Comparison of ENCODE assay signal across 8 cellular contexts in the genomic region with DNA sequence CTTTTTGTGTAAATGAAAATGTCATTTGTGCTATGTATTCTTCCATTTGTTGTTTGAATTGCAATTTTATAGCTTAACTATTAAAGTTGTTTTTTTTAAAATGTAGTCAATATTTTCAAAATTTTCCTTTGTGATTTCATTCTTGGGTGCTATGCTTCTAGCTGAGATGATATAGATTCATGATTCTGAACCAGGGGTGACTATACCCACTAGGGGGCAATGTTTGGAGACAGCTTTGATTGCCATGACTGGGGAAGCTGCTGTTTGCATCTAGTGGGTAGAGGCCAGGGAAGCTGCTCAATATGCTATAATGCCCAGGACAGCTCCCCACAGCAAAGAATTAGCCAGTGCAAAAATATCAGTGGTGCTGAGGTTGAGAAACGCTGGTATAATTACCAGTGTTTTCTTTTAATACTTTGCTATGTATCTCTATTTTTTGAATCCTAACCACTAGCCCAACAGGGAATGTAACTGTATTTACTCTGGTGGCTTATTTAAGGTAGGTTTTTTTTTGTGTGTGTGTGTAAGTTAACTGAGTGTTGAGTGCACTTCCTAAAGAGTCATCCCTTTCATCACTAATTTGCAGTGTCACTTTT.
DNase-seq lines count a peak whose midpoint lies in the region; ATAC-seq, FAIRE-seq and TF ChIP-seq lines count a peak whose summit lies in the region.

No MANE protein-coding gene starts in this region.

- H3K27me3 Mint-ChIP-seq in osteocyte (ENCODE audit: unreplicated experiment), result peaks cover 7% of the 10 kb centered on the region

- POLR2A ChIA-PET in A549 (lab: Yijun Ruan, JAX), result interaction anchor here (1.8 kb wide), 1 partner anchor 181 kb away, joined by 19 read pairs; the partner anchor contains the start of gene GAREM1

- H3K27me3 ChIP-seq in fibroblast of lung (ENCODE audit: control insufficient read depth, insufficient read depth, low read length), result no peaks in the 10 kb centered on the region

- CTCF ChIA-PET in A549 (lab: Yijun Ruan, JAX), result interaction anchor here (0.6 to 3.3 kb wide), 18 partner anchors 9 to 257 kb away, joined by 3 to 34 read pairs (median 4); partner anchors contain the start of gene GAREM1

- H3K9ac ChIP-seq in fibroblast of lung (ENCODE audit: insufficient read depth, low read length), result no peak overlapping the region

- 0% methylated on average over 1 of the region's 1 CpG for WGBS in A549 (ENCODE audit: missing lambda C conversion rate)

- H2AFZ ChIP-seq in fibroblast of lung (ENCODE audit: low read length), result no peak overlapping the region

- H3K9me3 ChIP-seq in A549, result no peaks in the 10 kb centered on the region
- H3K9me3 ChIP-seq in fibroblast of lung (ENCODE audit: control insufficient read depth, insufficient read depth, low read depth, low read length), result no peaks in the 10 kb centered on the region

- peak; percentile 57 to 66 for TF ChIP-seq RAD21 in A549 (conservative IDR thresholded peaks at IDR 0.05 in 1 of 2, IDR thresholded peaks at IDR 0.05 in 1 of 2)

- H4K20me1 ChIP-seq in fibroblast of lung (ENCODE audit: control insufficient read depth, extremely low read depth, insufficient read depth, low read length), result no peaks in the 10 kb centered on the region

- H3K36me3 ChIP-seq in fibroblast of lung (ENCODE audit: control insufficient read depth, insufficient read depth, low read length), result no peaks in the 10 kb centered on the region

- DNase-seq in A549 (ENCODE audit: low read depth in 1 of 2, low spot score in 1 of 2) (peak; percentile 31 to 58), NCI-H187 (lab: John Stamatoyannopoulos, UW) (peak; percentile 4 to 13), T1000 (lab: John Stamatoyannopoulos, UW) (peak; percentile 4), fibroblast of lung (ENCODE audit: low read depth in 2 of 2) (peak; percentile 51 to 82), osteocyte (ENCODE audit: extremely low spot score, unreplicated experiment) (no peak)

- H3K27ac Mint-ChIP-seq in osteocyte (ENCODE audit: unreplicated experiment), result no peak overlapping the region

- no peak overlapping the region for H3K27ac ChIP-seq in A549
- H3K27ac ChIP-seq in fibroblast of lung (ENCODE audit: insufficient read depth, low read length), result no peak overlapping the region

- H3K4me1 ChIP-seq in A549, result no peaks in the 10 kb centered on the region
- H3K4me1 ChIP-seq in fibroblast of lung (ENCODE audit: control insufficient read depth, extremely low read depth, insufficient read depth, low read length), result no peaks in the 10 kb centered on the region

- H3K4me3 ChIP-seq in A549 (no peak overlapping the region), fibroblast of lung (replicated peaks in 1 of 4; ENCODE audit: control extremely low read depth in 1 of 4, insufficient read depth in 1 of 4, low read depth in 3 of 4, low read length in 4 of 4) (no peak overlapping the region)

- H3K36me3 Mint-ChIP-seq in osteocyte (ENCODE audit: unreplicated experiment), result no peaks in the 10 kb centered on the region

- no peaks in the 10 kb centered on the region for H3K79me2 ChIP-seq in fibroblast of lung (ENCODE audit: control insufficient read depth, insufficient read depth, low read length)

- TF ChIP-seq EP300 in A549 (IDR thresholded peaks at IDR 0.05), result no peak

- no peak for FAIRE-seq in A549 (lab: Jason Lieb, UNC)

- no peaks in the 10 kb centered on the region for H3K4me1 Mint-ChIP-seq in osteocyte (ENCODE audit: unreplicated experiment)

- no peak overlapping the region for H3K4me3 Mint-ChIP-seq in osteocyte (ENCODE audit: unreplicated experiment)

- TF ChIP-seq CTCF in A549 (IDR thresholded peaks at IDR 0.05), result peak; percentile 65
- TF ChIP-seq CTCF in GM12874 (IDR thresholded peaks at IDR 0.05; ENCODE audit: insufficient read depth, low read depth, low read length), result peak; percentile 64
- TF ChIP-seq CTCF in fibroblast of lung (conservative IDR thresholded peaks at IDR 0.05 in 1 of 2, IDR thresholded peaks at IDR 0.05 in 1 of 2; ENCODE audit: low read depth in 1 of 2, low read length in 2 of 2), result peak; percentile 82 to 84
- peak; percentile 83 for TF ChIP-seq CTCF in osteocyte (IDR thresholded peaks at IDR 0.05)

- no peak for TF ChIP-seq POLR2A in A549 (IDR thresholded peaks at IDR 0.05; ENCODE audit: low read length)

- no peaks in the 10 kb centered on the region for H3K9me3 Mint-ChIP-seq in osteocyte (ENCODE audit: unreplicated experiment)

- H3K4me2 ChIP-seq in A549 (no peak overlapping the region), fibroblast of lung (ENCODE audit: extremely low read depth, insufficient read depth, low read length) (no peak overlapping the region)

- ATAC-seq in A549, result peak; percentile 81 to 90
- ATAC-seq in HG02885 (IDR thresholded peaks at IDR 0.05; ENCODE audit: poor library complexity, unreplicated experiment), result peak; percentile 95
- no peak for ATAC-seq in HG02588 (IDR thresholded peaks at IDR 0.05; ENCODE audit: unreplicated experiment)

TF ChIP-seq in A549, 52 proteins besides CTCF, POLR2A, EP300 and RAD21:
- TF ChIP-seq HOXB5 (CRISPR knock-in tag; IDR thresholded peaks at IDR 0.05), result no peak
- peak; percentile 73 for TF ChIP-seq SMC3 (IDR thresholded peaks at IDR 0.05)
- TF ChIP-seq MYC (IDR thresholded peaks at IDR 0.05; ENCODE audit: borderline replicate concordance, low read length), result no peak
- no peak for TF ChIP-seq TFCP2L1 (CRISPR knock-in tag; IDR thresholded peaks at IDR 0.05)
